1 cellular context compared by ENCODE assay signal in genomic region chr7:51324206-51324884, GRCh38.
TF ChIP-seq lines count a peak whose summit lies in the region.

No MANE protein-coding gene starts in this region.

TF ChIP-seq in HepG2, 621 proteins besides CTCF, POLR2A, EP300 and RAD21:
- TF ChIP-seq, protein P1, sequence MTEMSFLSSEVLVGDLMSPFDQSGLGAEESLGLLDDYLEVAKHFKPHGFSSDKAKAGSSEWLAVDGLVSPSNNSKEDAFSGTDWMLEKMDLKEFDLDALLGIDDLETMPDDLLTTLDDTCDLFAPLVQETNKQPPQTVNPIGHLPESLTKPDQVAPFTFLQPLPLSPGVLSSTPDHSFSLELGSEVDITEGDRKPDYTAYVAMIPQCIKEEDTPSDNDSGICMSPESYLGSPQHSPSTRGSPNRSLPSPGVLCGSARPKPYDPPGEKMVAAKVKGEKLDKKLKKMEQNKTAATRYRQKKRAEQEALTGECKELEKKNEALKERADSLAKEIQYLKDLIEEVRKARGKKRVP (CRISPR knock-in tag; IDR thresholded peaks at IDR 0.05): peak in 1 of 2 experiments; percentile 55; a peak in 2 of 4 replicates
- TF ChIP-seq ZMYM4 (CRISPR knock-in tag; IDR thresholded peaks at IDR 0.05): 0 out of 2 replicates have a peak, but pooled peaks have one; percentile 15
- peak; percentile 71 for TF ChIP-seq GATAD2A (CRISPR knock-in tag; IDR thresholded peaks at IDR 0.05)
- TF ChIP-seq CREB1 (IDR thresholded peaks at IDR 0.05): no peak
- peak; percentile 46; the same call in 1 of the 2 replicates for TF ChIP-seq CREB1 (CRISPR knock-in tag; IDR thresholded peaks at IDR 0.05)
- no peak for TF ChIP-seq ZNF260 (CRISPR knock-in tag; IDR thresholded peaks at IDR 0.05; ENCODE audit: borderline replicate concordance, low read depth)
- 0 out of 2 replicates have a peak, but pooled peaks have one; percentile 35 for TF ChIP-seq SIX1 (CRISPR knock-in tag; IDR thresholded peaks at IDR 0.05; ENCODE audit: borderline replicate concordance)
- TF ChIP-seq, protein P2, sequence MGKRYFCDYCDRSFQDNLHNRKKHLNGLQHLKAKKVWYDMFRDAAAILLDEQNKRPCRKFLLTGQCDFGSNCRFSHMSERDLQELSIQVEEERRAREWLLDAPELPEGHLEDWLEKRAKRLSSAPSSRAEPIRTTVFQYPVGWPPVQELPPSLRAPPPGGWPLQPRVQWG (CRISPR knock-in tag; IDR thresholded peaks at IDR 0.05; ENCODE audit: borderline replicate concordance, low read depth): no peak
- no peak for TF ChIP-seq PRDM10 (CRISPR knock-in tag; IDR thresholded peaks at IDR 0.05; ENCODE audit: low read depth)
- TF ChIP-seq CEBPG (CRISPR knock-in tag; IDR thresholded peaks at IDR 0.05): peak; percentile 75
- TF ChIP-seq, protein P3, sequence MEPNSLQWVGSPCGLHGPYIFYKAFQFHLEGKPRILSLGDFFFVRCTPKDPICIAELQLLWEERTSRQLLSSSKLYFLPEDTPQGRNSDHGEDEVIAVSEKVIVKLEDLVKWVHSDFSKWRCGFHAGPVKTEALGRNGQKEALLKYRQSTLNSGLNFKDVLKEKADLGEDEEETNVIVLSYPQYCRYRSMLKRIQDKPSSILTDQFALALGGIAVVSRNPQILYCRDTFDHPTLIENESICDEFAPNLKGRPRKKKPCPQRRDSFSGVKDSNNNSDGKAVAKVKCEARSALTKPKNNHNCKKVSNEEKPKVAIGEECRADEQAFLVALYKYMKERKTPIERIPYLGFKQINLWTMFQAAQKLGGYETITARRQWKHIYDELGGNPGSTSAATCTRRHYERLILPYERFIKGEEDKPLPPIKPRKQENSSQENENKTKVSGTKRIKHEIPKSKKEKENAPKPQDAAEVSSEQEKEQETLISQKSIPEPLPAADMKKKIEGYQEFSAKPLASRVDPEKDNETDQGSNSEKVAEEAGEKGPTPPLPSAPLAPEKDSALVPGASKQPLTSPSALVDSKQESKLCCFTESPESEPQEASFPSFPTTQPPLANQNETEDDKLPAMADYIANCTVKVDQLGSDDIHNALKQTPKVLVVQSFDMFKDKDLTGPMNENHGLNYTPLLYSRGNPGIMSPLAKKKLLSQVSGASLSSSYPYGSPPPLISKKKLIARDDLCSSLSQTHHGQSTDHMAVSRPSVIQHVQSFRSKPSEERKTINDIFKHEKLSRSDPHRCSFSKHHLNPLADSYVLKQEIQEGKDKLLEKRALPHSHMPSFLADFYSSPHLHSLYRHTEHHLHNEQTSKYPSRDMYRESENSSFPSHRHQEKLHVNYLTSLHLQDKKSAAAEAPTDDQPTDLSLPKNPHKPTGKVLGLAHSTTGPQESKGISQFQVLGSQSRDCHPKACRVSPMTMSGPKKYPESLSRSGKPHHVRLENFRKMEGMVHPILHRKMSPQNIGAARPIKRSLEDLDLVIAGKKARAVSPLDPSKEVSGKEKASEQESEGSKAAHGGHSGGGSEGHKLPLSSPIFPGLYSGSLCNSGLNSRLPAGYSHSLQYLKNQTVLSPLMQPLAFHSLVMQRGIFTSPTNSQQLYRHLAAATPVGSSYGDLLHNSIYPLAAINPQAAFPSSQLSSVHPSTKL (CRISPR knock-in tag; IDR thresholded peaks at IDR 0.05): 0 out of 2 replicates have a peak, but pooled peaks have one; percentile 15
- TF ChIP-seq CEBPB (IDR thresholded peaks at IDR 0.05; ENCODE audit: borderline replicate concordance, low read depth, low read length): peak; percentile 91
TF ChIP-seq in HepG2: peak in this region for 8.
